21 cellular contexts compared by ENCODE assay signal in the genomic region with DNA sequence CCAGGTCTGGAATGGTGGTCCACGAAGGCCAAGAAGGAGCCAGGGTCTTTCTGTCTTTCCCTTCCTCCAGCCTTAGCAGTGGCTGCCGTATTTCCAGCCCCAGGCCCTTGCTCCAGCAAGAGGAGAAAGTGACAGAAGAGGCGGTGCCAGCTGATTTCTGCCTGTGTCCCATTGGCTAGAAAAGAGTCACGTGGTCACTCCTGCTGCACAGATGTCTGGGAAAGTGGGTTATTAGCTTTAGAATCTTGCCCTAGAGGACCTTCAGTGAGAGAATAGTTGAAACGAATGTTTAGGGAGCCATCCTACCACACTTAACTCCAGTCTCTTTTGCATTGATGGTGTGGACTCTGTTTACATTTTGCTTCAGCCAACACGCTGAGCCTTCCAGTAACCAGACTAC.
DNase-seq lines count a peak whose midpoint lies in the region; FAIRE-seq and TF ChIP-seq lines count a peak whose summit lies in the region.
"Had no signal": no experiment of that assay in that cellular context is flagged by ENCODE, and none has a peak within 500 bp of the region (broad histone marks: within the 10 kb centered on the region; RNA-seq: fewer than 3 reads in every experiment).

No MANE protein-coding gene starts in this region.

- H3K9me3 Mint-ChIP-seq in astrocyte (ENCODE audit: unreplicated experiment) = no peaks in the 10 kb centered on the region

- H3K9ac ChIP-seq in astrocyte (ENCODE audit: low read length) = no peak overlapping the region

- no TSS peak for BruUV-seq in OCI-LY7 (replicated peaks; lab: Mats Ljungman, UMichigan)

- no peaks in the 10 kb centered on the region for H3K9me2 ChIP-seq in OCI-LY7 (ENCODE audit: insufficient read depth, low read length)

- H3K27ac ChIP-seq in OCI-LY7 (ENCODE audit: low read depth, low read length, poor library complexity, severe bottlenecking) (no peak overlapping the region), astrocyte (ENCODE audit: low read depth, low read length) (no peak overlapping the region)
- H3K27ac ChIP-seq: Peyer's patch had no signal

- H3K36me3 ChIP-seq in OCI-LY7 (ENCODE audit: insufficient read depth, low read length) = no peaks in the 10 kb centered on the region
- H3K36me3 ChIP-seq in astrocyte (ENCODE audit: insufficient read depth, low read length) = no peaks in the 10 kb centered on the region
- H3K36me3 ChIP-seq: MG63, Peyer's patch had no signal

- no peaks in the 10 kb centered on the region for H3K4me1 Mint-ChIP-seq in astrocyte (ENCODE audit: low read depth, unreplicated experiment)

- H3K4me2 ChIP-seq in OCI-LY7 (ENCODE audit: low read length) (no peak overlapping the region), astrocyte (ENCODE audit: low read length) (no peak overlapping the region)

- H3K4me3 Mint-ChIP-seq in astrocyte (ENCODE audit: unreplicated experiment) = no peak overlapping the region
- H3K4me3 Mint-ChIP-seq: B cell, CD14-positive monocyte had no signal

- H3K79me2 ChIP-seq in OCI-LY7 (ENCODE audit: insufficient read depth, low read depth, low read length) (no peaks in the 10 kb centered on the region), astrocyte (ENCODE audit: insufficient read depth, low read length) (no peaks in the 10 kb centered on the region)

- H3K4me1 ChIP-seq in OCI-LY7 (ENCODE audit: insufficient read depth, low read length, poor library complexity, severe bottlenecking) (peaks cover 11% of the 10 kb centered on the region), astrocyte (ENCODE audit: insufficient read depth, low read length) (no peaks in the 10 kb centered on the region)
- H3K4me1 ChIP-seq: Peyer's patch had no signal

- H2AFZ ChIP-seq in OCI-LY7 (ENCODE audit: low read length) (peak overlapping the region; percentile 9; the same call in 1 of the 2 replicates), astrocyte (ENCODE audit: low read depth, low read length) (no peak overlapping the region)

- H3K27ac Mint-ChIP-seq in astrocyte (ENCODE audit: unreplicated experiment) = no peak overlapping the region
- H3K27ac Mint-ChIP-seq: B cell, CD14-positive monocyte had no signal

- FAIRE-seq in astrocyte (lab: Jason Lieb, UNC) = peak; percentile 5
- FAIRE-seq: G401.6 had no signal

- no peak overlapping the region for H3K4me3 ChIP-seq in OCI-LY7 (ENCODE audit: low read depth, low read length, poor library complexity, severe bottlenecking)
- H3K4me3 ChIP-seq in astrocyte (ENCODE audit: insufficient read depth, low read depth, low read length) = no peak overlapping the region
- H3K4me3 ChIP-seq: MG63, Peyer's patch had no signal

- TF ChIP-seq CTCF in OCI-LY7 (conservative IDR thresholded peaks at IDR 0.05; ENCODE audit: low read length) (no peak), astrocyte (IDR thresholded peaks at IDR 0.05; ENCODE audit: insufficient read depth, low read depth, low read length) (no peak)

- H4K20me1 ChIP-seq in OCI-LY7 (ENCODE audit: insufficient read depth, low read length) (no peaks in the 10 kb centered on the region), astrocyte (ENCODE audit: insufficient read depth, low read length) (no peaks in the 10 kb centered on the region)

- intact Hi-C loops in OCI-LY7 (cut with micrococcal nuclease; ENCODE audit: unreplicated experiment) = no loop called here

- no peaks in the 10 kb centered on the region for H3K9me3 ChIP-seq in OCI-LY7 (ENCODE audit: low read length)
- H3K9me3 ChIP-seq in astrocyte (ENCODE audit: insufficient read depth, low read depth, low read length) = no peaks in the 10 kb centered on the region
- H3K9me3 ChIP-seq: MG63, Peyer's patch had no signal

- DNase-seq in HEK293T (ENCODE audit: extremely low spot score) (peak; percentile 38), OCI-LY7 (ENCODE audit: low spot score) (no peak), astrocyte (ENCODE audit: low read depth) (no peak), NCI-H526 (lab: John Stamatoyannopoulos, UW) (no peak), OCI-M1 (lab: John Stamatoyannopoulos, UW) (no peak), NCI-H2107 treated with DMSO at 0.1 percent for 48 hours (lab: John Stamatoyannopoulos, UW; ENCODE audit: unreplicated experiment) (no peak)
- no peak for DNase-seq in stimulated activated CD4-positive, alpha-beta T cell treated with anti-CD3 and anti-CD28 coated beads, Interleukin-2, amount 100 ng/mL, for 24 hours
- DNase-seq: GOT3, HCEC 1CT, KBM-7, MG63, NCI-H1105 treated with DMSO at 0.1 percent for 48 hours, NCI-H2029, NCI-H2227 treated with DMSO at 0.1 percent for 48 hours, NCI-H69, Peyer's patch, SIG-M5, T-helper 2 cell had no signal

- H3K36me3 Mint-ChIP-seq in astrocyte (ENCODE audit: low read depth, unreplicated experiment) = no peaks in the 10 kb centered on the region
- H3K36me3 Mint-ChIP-seq: CD14-positive monocyte had no signal

- POLR2A ChIA-PET in HEK293T (lab: Yijun Ruan, JAX) = no interaction called here
- POLR2A ChIA-PET in OCI-LY7 (lab: Charles Lee) = interaction anchor here (0.7 kb wide), 1 partner anchor 20 kb away, joined by 5 read pairs; no protein-coding TSS in a partner anchor

- no peaks in the 10 kb centered on the region for H3K27me3 Mint-ChIP-seq in astrocyte (ENCODE audit: low read depth, unreplicated experiment)
- H3K27me3 Mint-ChIP-seq: B cell had no signal

- no peaks in the 10 kb centered on the region for H3K27me3 ChIP-seq in astrocyte (ENCODE audit: insufficient read depth, low read length)
- H3K27me3 ChIP-seq: MG63, Peyer's patch had no signal

- CTCF ChIA-PET in HEK293T (lab: Yijun Ruan, JAX) (no interaction called here), OCI-LY7 (lab: Charles Lee; ENCODE audit: unreplicated experiment) (no interaction called here)

TF ChIP-seq in HEK293T, 16 proteins besides CTCF, POLR2A, EP300 and RAD21:
- no peak for TF ChIP-seq FOXK2 (IDR thresholded peaks at IDR 0.05)
- no peak for TF ChIP-seq NFRKB (IDR thresholded peaks at IDR 0.05)
- TF ChIP-seq FOXA1 (IDR thresholded peaks at IDR 0.05) = no peak
- no peak for TF ChIP-seq SUZ12 (IDR thresholded peaks at IDR 0.05)
- TF ChIP-seq ELF4 (IDR thresholded peaks at IDR 0.05) = no peak
- TF ChIP-seq L3MBTL2 (conservative IDR thresholded peaks at IDR 0.05) = no peak
- no peak for TF ChIP-seq LEF1 (IDR thresholded peaks at IDR 0.05; ENCODE audit: borderline replicate concordance)
- no peak for TF ChIP-seq FOXM1 (IDR thresholded peaks at IDR 0.05; ENCODE audit: borderline replicate concordance)
